17 cellular contexts compared by ENCODE assay signal in genomic region chr1:223820515-223820858, GRCh38. TPM values are rescaled to one million over a fixed set of nuclear protein-coding genes. Genes with fewer than 3 reads are reported as not detected.
DNase-seq lines count a peak whose midpoint lies in the region; ATAC-seq and TF ChIP-seq lines count a peak whose summit lies in the region.
"Had no signal": no experiment of that assay in that cellular context is flagged by ENCODE, and none has a peak within 500 bp of the region (broad histone marks: within the 10 kb centered on the region; RNA-seq: fewer than 3 reads in every experiment).

No MANE protein-coding gene starts in this region.

- no peak overlapping the region for H3K27ac ChIP-seq in CD4-positive, alpha-beta memory T cell (ENCODE audit: low read depth, low read length)

- POLR2A ChIA-PET in CD4-positive, alpha-beta memory T cell (lab: Charles Lee; ENCODE audit: partially characterized antibody): interaction anchor here (0.6 to 1.1 kb wide), 2 partner anchors 8 to 26 kb away, joined by 3 to 4 read pairs; no protein-coding TSS in a partner anchor

- peaks cover 28% of the 10 kb centered on the region for H3K4me1 ChIP-seq in CD4-positive, alpha-beta memory T cell (ENCODE audit: insufficient read depth, low read length)

- no peak for ATAC-seq in HG03565 (IDR thresholded peaks at IDR 0.05; ENCODE audit: unreplicated experiment)
- ATAC-seq: activated naive CD8-positive, alpha-beta T cell treated with anti-CD3 and anti-CD28 coated beads, Interleukin-2, amount 50 U/mL, for 24 hours had no signal

- H3K4me1 Mint-ChIP-seq in CD4-positive, alpha-beta memory T cell: peaks cover 34 to 52% (median 40%) of the 10 kb centered on the region in 4 donors
- peaks cover 40% of the 10 kb centered on the region for H3K4me1 Mint-ChIP-seq in nephron progenitor cell
- H3K4me1 Mint-ChIP-seq in activated T-helper 2 cell treated with anti-CD3 and anti-CD28 coated beads, Interferon-gamma antibody, Interleukin-2, Interleukin-4, amounts not matched to agents 10 μg/mL and 5 μg/mL and 100 μg/mL, durations not matched to agents 14 hours and 24 hours and 36 hours (ENCODE audit: low read depth): peaks cover 25% of the 10 kb centered on the region

- peaks cover 26 to 30% of the 10 kb centered on the region in 2 donors for H3K36me3 Mint-ChIP-seq in CD4-positive, alpha-beta memory T cell
- H3K36me3 Mint-ChIP-seq in nephron progenitor cell (ENCODE audit: low read depth): peaks cover 41% of the 10 kb centered on the region
- H3K36me3 Mint-ChIP-seq in activated T-helper 2 cell treated with anti-CD3 and anti-CD28 coated beads, Interferon-gamma antibody, Interleukin-2, Interleukin-4, amounts not matched to agents 10 μg/mL and 5 μg/mL and 100 μg/mL, durations not matched to agents 14 hours and 24 hours and 36 hours (ENCODE audit: low read depth): peaks cover 20% of the 10 kb centered on the region

- intact Hi-C loops in CD4-positive, alpha-beta memory T cell (cut with micrococcal nuclease): no loop called here
- intact Hi-C loops in activated T-helper 2 cell treated with anti-CD3 and anti-CD28 coated beads, Interferon-gamma antibody, Interleukin-2, Interleukin-4, amounts not matched to agents 10 μg/mL and 5 μg/mL and 100 μg/mL, durations not matched to agents 14 hours and 24 hours and 36 hours (cut with micrococcal nuclease): no loop called here

- H3K27me3 Mint-ChIP-seq in CD4-positive, alpha-beta memory T cell: no peaks in the 10 kb centered on the region
- no peaks in the 10 kb centered on the region for H3K27me3 Mint-ChIP-seq in nephron progenitor cell (ENCODE audit: low read depth, poor library complexity)
- no peaks in the 10 kb centered on the region for H3K27me3 Mint-ChIP-seq in activated T-helper 2 cell treated with anti-CD3 and anti-CD28 coated beads, Interferon-gamma antibody, Interleukin-2, Interleukin-4, amounts not matched to agents 10 μg/mL and 5 μg/mL and 100 μg/mL, durations not matched to agents 14 hours and 24 hours and 36 hours (ENCODE audit: low read depth)
- H3K27me3 Mint-ChIP-seq: activated naive CD8-positive, alpha-beta T cell treated with anti-CD3 and anti-CD28 coated beads, Interleukin-2, amount 50 U/mL, for 24 hours had no signal

- H3K36me3 ChIP-seq in CD4-positive, alpha-beta memory T cell (ENCODE audit: insufficient read depth, low read length): peaks cover 4% of the 10 kb centered on the region

- CTCF ChIA-PET in CD4-positive, alpha-beta memory T cell (lab: Charles Lee; ENCODE audit: partially characterized antibody): interaction anchor here (1.0 to 2.0 kb wide), 4 partner anchors 11 to 125 kb away, joined by 3 to 7 read pairs (median 3); partner anchors contain the start of gene TP53BP2

- no peak for DNase-seq in CD4-positive, alpha-beta memory T cell
- DNase-seq in NCI-H2227 (lab: John Stamatoyannopoulos, UW; ENCODE audit: unreplicated experiment) (peak; percentile 37), erythroblast (lab: John Stamatoyannopoulos, UW) (peak; percentile 14 to 64), nephron progenitor cell (no peak), NCI-H748 (lab: John Stamatoyannopoulos, UW; ENCODE audit: unreplicated experiment) (no peak), midbrain (lab: John Stamatoyannopoulos, UW) (no peak)
- no peak for DNase-seq in activated T-helper 2 cell treated with anti-CD3 and anti-CD28 coated beads, Interferon-gamma antibody, Interleukin-2, Interleukin-4, amounts not matched to agents 10 μg/mL and 5 μg/mL and 100 μg/mL, durations not matched to agents 14 hours and 24 hours and 36 hours (ENCODE audit: low spot score)
- DNase-seq: activated CD4-positive, CD25-positive, alpha-beta regulatory T cell; activated CD8-positive, alpha-beta memory T cell treated with anti-CD3 and anti-CD28 coated beads, Interleukin-2, amount 50 U/mL, for 48 hours; activated naive CD8-positive, alpha-beta T cell treated with anti-CD3 and anti-CD28 coated beads, Interleukin-2, amount 50 U/mL, for 24 hours; C1 segment of cervical spinal cord; DMS79 treated with DMSO at 0.1 percent for 48 hours; KG1; NCI-H510A; nucleus accumbens; testis had no signal

- H3K4me3 ChIP-seq in CD4-positive, alpha-beta memory T cell (ENCODE audit: low read length in 2 of 2): no peak overlapping the region
- H3K4me3 ChIP-seq: testis had no signal

- H3K9me3 Mint-ChIP-seq in CD4-positive, alpha-beta memory T cell: no peaks in the 10 kb centered on the region
- no peaks in the 10 kb centered on the region for H3K9me3 Mint-ChIP-seq in nephron progenitor cell
- no peaks in the 10 kb centered on the region for H3K9me3 Mint-ChIP-seq in activated T-helper 2 cell treated with anti-CD3 and anti-CD28 coated beads, Interferon-gamma antibody, Interleukin-2, Interleukin-4, amounts not matched to agents 10 μg/mL and 5 μg/mL and 100 μg/mL, durations not matched to agents 14 hours and 24 hours and 36 hours
- H3K9me3 Mint-ChIP-seq: activated naive CD8-positive, alpha-beta T cell treated with anti-CD3 and anti-CD28 coated beads, Interleukin-2, amount 50 U/mL, for 24 hours had no signal

- H3K9me3 ChIP-seq in CD4-positive, alpha-beta memory T cell (ENCODE audit: control insufficient read depth in 1 of 2, low read length in 2 of 2): no peaks in the 10 kb centered on the region
- H3K9me3 ChIP-seq: testis had no signal

- TF ChIP-seq CTCF in nephron progenitor cell (IDR thresholded peaks at IDR 0.05): no peak

- H3K4me3 Mint-ChIP-seq in CD4-positive, alpha-beta memory T cell: no peak overlapping the region
- H3K4me3 Mint-ChIP-seq in nephron progenitor cell: no peak overlapping the region
- no peak overlapping the region for H3K4me3 Mint-ChIP-seq in activated T-helper 2 cell treated with anti-CD3 and anti-CD28 coated beads, Interferon-gamma antibody, Interleukin-2, Interleukin-4, amounts not matched to agents 10 μg/mL and 5 μg/mL and 100 μg/mL, durations not matched to agents 14 hours and 24 hours and 36 hours (ENCODE audit: low read depth)
- H3K4me3 Mint-ChIP-seq: activated naive CD8-positive, alpha-beta T cell treated with anti-CD3 and anti-CD28 coated beads, Interleukin-2, amount 50 U/mL, for 24 hours had no signal

- no peak for TF ChIP-seq POLR2A in erythroblast (IDR thresholded peaks at IDR 0.05; ENCODE audit: low read length)

- peak overlapping the region in 5 of 7 donors; percentile 23 to 67 (median 42) for H3K27ac Mint-ChIP-seq in CD4-positive, alpha-beta memory T cell
- H3K27ac Mint-ChIP-seq in nephron progenitor cell: peak overlapping the region; percentile 66
- no peak overlapping the region for H3K27ac Mint-ChIP-seq in activated T-helper 2 cell treated with anti-CD3 and anti-CD28 coated beads, Interferon-gamma antibody, Interleukin-2, Interleukin-4, amounts not matched to agents 10 μg/mL and 5 μg/mL and 100 μg/mL, durations not matched to agents 14 hours and 24 hours and 36 hours
- H3K27ac Mint-ChIP-seq: activated naive CD8-positive, alpha-beta T cell treated with anti-CD3 and anti-CD28 coated beads, Interleukin-2, amount 50 U/mL, for 24 hours had no signal

- H3K27me3 ChIP-seq in CD4-positive, alpha-beta memory T cell (ENCODE audit: insufficient read depth, low read length): no peaks in the 10 kb centered on the region
- H3K27me3 ChIP-seq: testis had no signal

RNA-seq across cellular contexts. Expression of gene TP53BP2, which starts 25.3 kb away (rescaled TPM):
- total RNA-seq in CD4-positive, alpha-beta memory T cell: 10 to 100 TPM; 48.3 to 49.8 TPM
- 10 to 100 TPM in 1 of 2 donors, 1 to 10 TPM in 1; 8.5 to 19.3 TPM for polyA plus RNA-seq in CD4-positive, alpha-beta memory T cell
- total RNA-seq in activated T-helper 2 cell treated with anti-CD3 and anti-CD28 coated beads, Interferon-gamma antibody, Interleukin-2, Interleukin-4, amounts not matched to agents 10 μg/mL and 5 μg/mL and 100 μg/mL, durations not matched to agents 14 hours and 24 hours and 36 hours: 37.5 and 40.9 TPM in 2 replicates

Comparison
In these comparisons a context has a peak if more than half of its experiments do, and no peak if none do; other contexts are left out.
1. DNase-seq: peak in NCI-H2227 (single experiment) and erythroblast (2 of 2); none in CD4-positive, alpha-beta memory T cell (0 of 5), nephron progenitor cell (single experiment), NCI-H748 (single experiment), midbrain (single experiment) and activated T-helper 2 cell treated with anti-CD3 and anti-CD28 coated beads, Interferon-gamma antibody, Interleukin-2, Interleukin-4, amounts not matched to agents 10 μg/mL and 5 μg/mL and 100 μg/mL, durations not matched to agents 14 hours and 24 hours and 36 hours (single experiment).